Comparison of ENCODE assay signal across 37 cellular contexts in the genomic region with DNA sequence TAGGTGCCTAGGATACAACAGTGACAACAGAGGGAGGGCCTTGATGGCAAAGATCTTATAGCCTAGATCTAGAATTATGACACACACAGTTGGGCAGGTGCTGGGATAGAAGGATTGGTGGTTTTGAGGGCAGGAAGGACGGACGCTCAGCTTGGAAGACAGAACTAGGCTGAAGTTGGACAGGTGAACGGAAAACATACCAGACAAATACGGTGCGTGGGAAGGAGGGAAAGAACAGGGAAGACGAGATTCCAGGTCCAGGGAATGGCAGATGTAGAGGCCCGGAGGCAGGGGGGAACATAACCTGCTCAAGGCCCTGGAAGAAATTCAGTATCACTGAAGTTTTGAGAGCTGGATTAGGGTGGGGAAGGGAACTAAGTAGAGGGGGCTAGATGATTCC.
"Had no signal": no experiment of that assay in that cellular context is flagged by ENCODE, and none has a peak within 500 bp of the region (broad histone marks: within the 10 kb centered on the region; RNA-seq: fewer than 3 reads in every experiment).

No MANE protein-coding gene starts in this region.

- H3K27me3 Mint-ChIP-seq: activated CD8-positive, alpha-beta T cell treated with anti-CD3 and anti-CD28 coated beads for 36 hours; activated naive CD8-positive, alpha-beta T cell treated with anti-CD3 and anti-CD28 coated beads for 36 hours had no signal

- H3K36me3 ChIP-seq: ascending aorta, cardiac muscle cell, MG63, WERI-Rb-1 had no signal

- H3K4me2 ChIP-seq: PC-9 had no signal

- H3K4me1 Mint-ChIP-seq: activated naive CD8-positive, alpha-beta T cell treated with anti-CD3 and anti-CD28 coated beads for 36 hours had no signal

- H3K27ac ChIP-seq: ascending aorta, cardiac muscle cell, PC-9, RWPE1, WERI-Rb-1 had no signal

- H3K4me3 Mint-ChIP-seq: activated CD8-positive, alpha-beta T cell treated with anti-CD3 and anti-CD28 coated beads for 36 hours; activated naive CD8-positive, alpha-beta T cell treated with anti-CD3 and anti-CD28 coated beads for 36 hours; activated T-cell treated with anti-CD3 and anti-CD28 coated beads, Interleukin-2, amount 50 U/mL, for 72 hours; activated T-helper 17 cell treated with anti-CD3 and anti-CD28 coated beads, Interleukin-2, amount 50 U/mL, for 72 hours had no signal

- H3K27me3 ChIP-seq: ascending aorta, cardiac muscle cell, MG63 had no signal

- H3K9me3 Mint-ChIP-seq: activated CD8-positive, alpha-beta T cell treated with anti-CD3 and anti-CD28 coated beads for 36 hours; activated T-cell treated with anti-CD3 and anti-CD28 coated beads, Interleukin-2, amount 50 U/mL, for 72 hours had no signal

- H3K36me3 Mint-ChIP-seq: activated naive CD8-positive, alpha-beta T cell treated with anti-CD3 and anti-CD28 coated beads for 36 hours had no signal

- FAIRE-seq: RCC 7860 had no signal

- H3K4me1 ChIP-seq: ascending aorta had no signal

- H3K27ac Mint-ChIP-seq: activated CD8-positive, alpha-beta T cell treated with anti-CD3 and anti-CD28 coated beads for 36 hours; activated naive CD8-positive, alpha-beta T cell treated with anti-CD3 and anti-CD28 coated beads for 36 hours; activated T-cell treated with anti-CD3 and anti-CD28 coated beads, Interleukin-2, amount 50 U/mL, for 72 hours; activated T-helper 17 cell treated with anti-CD3 and anti-CD28 coated beads, Interleukin-2, amount 50 U/mL, for 72 hours had no signal

- ATAC-seq: activated CD8-positive, alpha-beta T cell treated with anti-CD3 and anti-CD28 coated beads for 36 hours; activated T-cell treated with anti-CD3 and anti-CD28 coated beads, Interleukin-2, amount 50 U/mL, for 72 hours; activated T-helper 17 cell treated with anti-CD3 and anti-CD28 coated beads, Interleukin-2, amount 50 U/mL, for 72 hours; Right ventricle myocardium inferior; SK-N-SH treated with all-trans-retinoic acid at 6 μM for 48 hours had no signal

- DNase-seq: activated CD4-positive, alpha-beta T cell treated with anti-CD3 and anti-CD28 coated beads for 1 hour; activated CD4-positive, alpha-beta T cell treated with anti-CD3 and anti-CD28 coated beads for 48 hours; activated CD4-positive, alpha-beta T cell treated with anti-CD3 and anti-CD28 coated beads, Interleukin-2, amount 50 U/mL, for 4 hours; activated CD4-positive, CD25-positive, alpha-beta regulatory T cell; activated CD8-positive, alpha-beta T cell treated with anti-CD3 and anti-CD28 coated beads for 36 hours; activated naive CD4-positive, alpha-beta T cell; activated naive CD4-positive, alpha-beta T cell treated with anti-CD3 and anti-CD28 coated beads, Interleukin-2, amount 50 U/mL, for 16 hours; activated naive CD8-positive, alpha-beta T cell treated with anti-CD3 and anti-CD28 coated beads for 36 hours; activated T-cell treated with anti-CD3 and anti-CD28 coated beads, Interleukin-2, amount 50 U/mL, for 1 hour; activated T-cell treated with anti-CD3 and anti-CD28 coated beads, Interleukin-2, amount 50 U/mL, for 72 hours; amniotic stem cell; Kasumi-1; KBM-7; MG63; NCI-H1048; NCI-H1105 treated with DMSO at 0.1 percent for 48 hours; NCI-H1436; NCI-H1694; NCI-H2029; NCI-H510A; NCI-H526; NCI-H748 treated with DMSO at 0.1 percent for 48 hours; NK-92 treated with Interleukin-12 subunit alpha and Interleukin-12 subunit beta, amount 100 ng/mL, for 24 hours; PC-9; SIG-M5; SW 1271; T-helper 1 cell; T-helper 2 cell; T-helper 9 cell; WERI-Rb-1 had no signal

- H3K4me3 ChIP-seq: ascending aorta, cardiac muscle cell, MG63, PC-9 had no signal

- H2AFZ ChIP-seq: PC-9 had no signal

- H3K9me3 ChIP-seq: ascending aorta, MG63 had no signal
